Comparison of ENCODE assay signal across 28 cellular contexts in the genomic region with DNA sequence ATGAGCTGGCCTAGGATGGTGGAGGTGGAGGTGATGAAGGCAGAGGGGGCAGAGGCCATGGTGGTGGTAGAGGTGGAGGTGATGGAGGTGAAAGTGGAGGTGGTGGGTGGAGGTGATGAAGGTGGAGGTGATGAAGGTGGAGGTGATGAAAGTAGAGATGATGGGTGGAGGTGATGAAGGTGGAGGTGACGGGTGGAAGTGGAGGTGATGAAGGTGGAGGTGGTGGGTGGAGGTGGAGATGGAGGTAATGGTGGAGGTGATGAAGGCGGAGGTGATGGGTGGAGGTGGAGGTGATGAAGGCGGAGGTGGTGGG.
"Had no signal": no experiment of that assay in that cellular context is flagged by ENCODE, and none has a peak within 500 bp of the region (broad histone marks: within the 10 kb centered on the region; RNA-seq: fewer than 3 reads in every experiment).

No MANE protein-coding gene starts in this region.

- H3K27ac Mint-ChIP-seq: activated naive CD4-positive, alpha-beta T cell treated with anti-CD3 and anti-CD28 coated beads, Interleukin-2, amount 50 U/mL, for 24 hours; activated naive CD8-positive, alpha-beta T cell treated with anti-CD3 and anti-CD28 coated beads, Interleukin-2, amount 50 U/mL, for 24 hours; activated T-cell treated with anti-CD3 and anti-CD28 coated beads, Interleukin-2, amount 50 U/mL, for 24 hours; activated T-helper 17 cell treated with anti-CD3 and anti-CD28 coated beads, Interleukin-2, amount 50 U/mL, for 72 hours; mesothelial cell of epicardium; neural progenitor cell; progenitor cell of endocrine pancreas; T-helper 17 cell had no signal

- H3K4me1 ChIP-seq: breast epithelium, colonic mucosa, sigmoid colon, transverse colon had no signal

- DNase-seq: activated CD4-positive, alpha-beta T cell treated with anti-CD3 and anti-CD28 coated beads for 48 hours; activated CD4-positive, alpha-beta T cell treated with anti-CD3 and anti-CD28 coated beads, Interleukin-2, amount 50 U/mL, for 48 hours; activated CD8-positive, alpha-beta memory T cell treated with anti-CD3 and anti-CD28 coated beads, Interleukin-2, amount 50 U/mL, for 48 hours; activated gamma-delta T cell treated with Interleukin-2 at 50 U/mL for 16 hours; activated naive CD8-positive, alpha-beta T cell treated with anti-CD3 and anti-CD28 coated beads, Interleukin-2, amount 50 U/mL, for 24 hours; activated T-cell treated with anti-CD3 and anti-CD28 coated beads, Interleukin-2, amount 50 U/mL, for 24 hours; amygdala; colonic mucosa; effector CD8-positive, alpha-beta T cell; left cardiac atrium; left ventricle myocardium superior; naive B cell; sigmoid colon; small intestine; stimulated activated CD4-positive, alpha-beta T cell treated with anti-CD3 and anti-CD28 coated beads, Interleukin-4, amount 100 ng/mL, for 24 hours; stimulated activated naive B cell treated with anti-CD40 and anti-IgM and Interleukin-4, amounts not matched to agents 10 μg/mL and 1 μg/mL and 100 μg/mL, for 72 hours; T-helper 17 cell; T1000; testis; transverse colon; WERI-Rb-1 had no signal

- H3K36me3 Mint-ChIP-seq: mesothelial cell of epicardium, naive B cell, neural progenitor cell had no signal

- H3K9me3 ChIP-seq: breast epithelium, colonic mucosa, sigmoid colon, testis, transverse colon had no signal

- H3K36me3 ChIP-seq: breast epithelium, colonic mucosa, neural progenitor cell, sigmoid colon, transverse colon, WERI-Rb-1 had no signal

- H3K4me3 ChIP-seq: breast epithelium, colonic mucosa, neural progenitor cell, sigmoid colon, testis, transverse colon had no signal

- ATAC-seq: activated CD4-positive, CD25-positive, alpha-beta regulatory T cell treated with anti-CD3 and anti-CD28 coated beads, Interleukin-2, amount 50 U/mL, for 24 hours; activated naive CD8-positive, alpha-beta T cell treated with anti-CD3 and anti-CD28 coated beads, Interleukin-2, amount 50 U/mL, for 24 hours; activated T-helper 17 cell treated with anti-CD3 and anti-CD28 coated beads, Interleukin-2, amount 50 U/mL, for 72 hours; left cardiac atrium; left ventricle myocardium superior; stimulated activated naive B cell treated with anti-CD40 and anti-IgM and Interleukin-4, amounts not matched to agents 10 μg/mL and 1 μg/mL and 100 μg/mL, for 72 hours; T-helper 17 cell had no signal

- H3K9me3 Mint-ChIP-seq: activated naive CD4-positive, alpha-beta T cell treated with anti-CD3 and anti-CD28 coated beads, Interleukin-2, amount 50 U/mL, for 24 hours; activated naive CD8-positive, alpha-beta T cell treated with anti-CD3 and anti-CD28 coated beads, Interleukin-2, amount 50 U/mL, for 24 hours; activated T-cell treated with anti-CD3 and anti-CD28 coated beads, Interleukin-2, amount 50 U/mL, for 24 hours; activated T-helper 17 cell treated with anti-CD3 and anti-CD28 coated beads, Interleukin-2, amount 50 U/mL, for 72 hours; mesothelial cell of epicardium; naive B cell; neural progenitor cell; stimulated activated naive B cell treated with anti-CD40 and anti-IgM and Interleukin-4, amounts not matched to agents 10 μg/mL and 1 μg/mL and 100 μg/mL, for 72 hours had no signal

- H3K4me1 Mint-ChIP-seq: mesothelial cell of epicardium had no signal

- H3K27me3 ChIP-seq: breast epithelium, colonic mucosa, neural progenitor cell, sigmoid colon, testis, transverse colon had no signal

- H3K4me3 Mint-ChIP-seq: activated naive CD4-positive, alpha-beta T cell treated with anti-CD3 and anti-CD28 coated beads, Interleukin-2, amount 50 U/mL, for 24 hours; activated naive CD8-positive, alpha-beta T cell treated with anti-CD3 and anti-CD28 coated beads, Interleukin-2, amount 50 U/mL, for 24 hours; activated T-cell treated with anti-CD3 and anti-CD28 coated beads, Interleukin-2, amount 50 U/mL, for 24 hours; activated T-helper 17 cell treated with anti-CD3 and anti-CD28 coated beads, Interleukin-2, amount 50 U/mL, for 72 hours; mesothelial cell of epicardium; naive B cell; stimulated activated naive B cell treated with anti-CD40 and anti-IgM and Interleukin-4, amounts not matched to agents 10 μg/mL and 1 μg/mL and 100 μg/mL, for 72 hours; T-helper 17 cell had no signal

- H3K27ac ChIP-seq: breast epithelium, colonic mucosa, neural progenitor cell, sigmoid colon, testis, transverse colon, WERI-Rb-1 had no signal

- H3K27me3 Mint-ChIP-seq: activated naive CD4-positive, alpha-beta T cell treated with anti-CD3 and anti-CD28 coated beads, Interleukin-2, amount 50 U/mL, for 24 hours; activated naive CD8-positive, alpha-beta T cell treated with anti-CD3 and anti-CD28 coated beads, Interleukin-2, amount 50 U/mL, for 24 hours; activated T-cell treated with anti-CD3 and anti-CD28 coated beads, Interleukin-2, amount 50 U/mL, for 24 hours; activated T-helper 17 cell treated with anti-CD3 and anti-CD28 coated beads, Interleukin-2, amount 50 U/mL, for 72 hours; naive B cell; progenitor cell of endocrine pancreas; stimulated activated naive B cell treated with anti-CD40 and anti-IgM and Interleukin-4, amounts not matched to agents 10 μg/mL and 1 μg/mL and 100 μg/mL, for 72 hours; T-helper 17 cell had no signal
